In genomic region chr14:104133496-104133895, GRCh38 we compare ENCODE assay signal across 20 cellular contexts. TPM values are rescaled to one million over a fixed set of nuclear protein-coding genes. Genes with fewer than 3 reads are reported as not detected.
"Had no signal": no experiment of that assay in that cellular context is flagged by ENCODE, and none has a peak within 500 bp of the region (broad histone marks: within the 10 kb centered on the region; RNA-seq: fewer than 3 reads in every experiment).

No MANE protein-coding gene starts in this region.

- H3K36me3 ChIP-seq: gastroesophageal sphincter, left lung had no signal

- H3K4me2 ChIP-seq: hepatocyte had no signal

- ATAC-seq: activated T-cell treated with anti-CD3 and anti-CD28 coated beads, Interleukin-2, amount 50 U/mL, for 72 hours; effector memory CD8-positive, alpha-beta T cell; gastroesophageal sphincter; left lung had no signal

- H2AFZ ChIP-seq: hepatocyte had no signal

- FAIRE-seq: small intestine, TTC549 had no signal

- DNase-seq: activated B cell treated with CpG ODN at 0.5 μM for 24 hours; activated CD4-positive, alpha-beta T cell treated with anti-CD3 and anti-CD28 coated beads, Interleukin-2, amount 10 ng/mL, durations not matched to agents 24 days and 14 days; activated CD8-positive, alpha-beta memory T cell treated with anti-CD3 and anti-CD28 coated beads, Interleukin-2, amount 50 U/mL, for 48 hours; activated naive CD8-positive, alpha-beta T cell treated with anti-CD3 and anti-CD28 coated beads for 36 hours; activated T-cell treated with anti-CD3 and anti-CD28 coated beads, Interleukin-2, amount 50 U/mL, for 72 hours; amygdala; effector memory CD8-positive, alpha-beta T cell; small intestine; stimulated activated CD4-positive, alpha-beta T cell treated with anti-CD3 and anti-CD28 coated beads, Interleukin-4, amount 100 ng/mL, for 4 hours; stimulated activated CD8-positive, alpha-beta memory T cell treated with anti-CD3 and anti-CD28 coated beads, Interleukin-4, amount 100 ng/mL, for 48 hours; stimulated activated naive CD4-positive, alpha-beta T cell treated with Interleukin-2 at 50 U/mL for 16 hours; substantia nigra; T-helper 2 cell; trophoblast cell had no signal

- H3K4me3 ChIP-seq: gastroesophageal sphincter, hepatocyte, left lung had no signal

- H3K79me2 ChIP-seq: hepatocyte had no signal

- H3K27ac ChIP-seq: epithelial cell of prostate, gastroesophageal sphincter, hepatocyte, left lung had no signal

RNA-seq across cellular contexts. Expression of gene KIF26A, which starts 4.9 kb away (rescaled TPM):
- total RNA-seq: activated B cell treated with CpG ODN at 0.5 μM for 24 hours had no signal

RNA-seq across cellular contexts. Expression of gene ASPG, which starts 48.0 kb away (rescaled TPM):
- total RNA-seq: activated B cell treated with CpG ODN at 0.5 μM for 24 hours; activated CD4-positive, alpha-beta T cell treated with anti-CD3 and anti-CD28 coated beads, Interleukin-2, amount 10 ng/mL, durations not matched to agents 24 days and 14 days; activated naive CD8-positive, alpha-beta T cell treated with anti-CD3 and anti-CD28 coated beads for 36 hours; osteocyte had no signal
